8 cellular contexts compared by ENCODE assay signal in genomic region chr17:3845361-3845753, GRCh38. TPM values are rescaled to one million over a fixed set of nuclear protein-coding genes. Genes with fewer than 3 reads are reported as not detected.
A peak's percentile ranks its signal among the peaks of the same experiment; 100 is the strongest.
DNase-seq lines count a peak whose midpoint lies in the region; ATAC-seq and TF ChIP-seq lines count a peak whose summit lies in the region.

No MANE protein-coding gene starts in this region.

- H3K9ac ChIP-seq in Loucy (ENCODE audit: low read depth, low read length, poor library complexity, severe bottlenecking): peak overlapping the region; percentile 95

- H3K27me3 ChIP-seq in BJ (ENCODE audit: control insufficient read depth, insufficient read depth, low read length): peaks cover 2% of the 10 kb centered on the region; the same call in 1 of the 2 replicates
- no peaks in the 10 kb centered on the region for H3K27me3 ChIP-seq in Loucy (ENCODE audit: insufficient read depth, low read length, poor library complexity, severe bottlenecking)
- H3K27me3 ChIP-seq in foreskin keratinocyte: no peaks in the 10 kb centered on the region
- H3K27me3 ChIP-seq in ovary: no peaks in the 10 kb centered on the region
- H3K27me3 ChIP-seq in aorta (ENCODE audit: control insufficient read depth in 1 of 2, insufficient read depth in 2 of 2, low read length in 1 of 2): no peaks in the 10 kb centered on the region

- H3K27ac ChIP-seq in foreskin keratinocyte (peak overlapping the region; percentile 74), ovary (peak overlapping the region; percentile 59 to 70), aorta (ENCODE audit: low read depth in 1 of 2, low read length in 2 of 2) (no peak overlapping the region)

- peaks cover 2% of the 10 kb centered on the region for H3K36me3 ChIP-seq in BJ (ENCODE audit: control insufficient read depth, insufficient read depth, low read length)
- H3K36me3 ChIP-seq in Loucy (ENCODE audit: insufficient read depth, low read length): peaks cover 9% of the 10 kb centered on the region; the same call in 1 of the 2 replicates
- H3K36me3 ChIP-seq in ovary: no peaks in the 10 kb centered on the region
- H3K36me3 ChIP-seq in aorta (ENCODE audit: control insufficient read depth in 1 of 2, insufficient read depth in 2 of 2, low read length in 1 of 2): no peaks in the 10 kb centered on the region

- H3F3A ChIP-seq in Loucy (ENCODE audit: low read depth): no peaks in the 10 kb centered on the region

- H3K4me2 ChIP-seq in Loucy (ENCODE audit: low read depth, low read length, poor library complexity, severe bottlenecking): peak overlapping the region; percentile 90

- POLR2A ChIA-PET in BJ (lab: Charles Lee): no interaction called here

- peaks cover 40% of the 10 kb centered on the region for H3K4me1 ChIP-seq in Loucy (ENCODE audit: insufficient read depth, low read length, poor library complexity, severe bottlenecking)
- no peaks in the 10 kb centered on the region for H3K4me1 ChIP-seq in foreskin keratinocyte
- no peaks in the 10 kb centered on the region for H3K4me1 ChIP-seq in ovary (ENCODE audit: insufficient read depth)
- no peaks in the 10 kb centered on the region for H3K4me1 ChIP-seq in aorta (ENCODE audit: control insufficient read depth in 1 of 2, insufficient read depth in 2 of 2, low read length in 2 of 2)

- peak overlapping the region; percentile 98 for H3K4me3 ChIP-seq in BJ (ENCODE audit: low read depth, low read length)
- H3K4me3 ChIP-seq in Loucy (ENCODE audit: low read length, poor library complexity, severe bottlenecking): peak overlapping the region; percentile 98
- peak overlapping the region; percentile 100 for H3K4me3 ChIP-seq in ovary
- H3K4me3 ChIP-seq in aorta (ENCODE audit: low read length in 2 of 2): peak overlapping the region; percentile 92

- H3K9me3 ChIP-seq in Loucy (ENCODE audit: insufficient read depth, low read depth, low read length) (no peaks in the 10 kb centered on the region), ovary (no peaks in the 10 kb centered on the region), aorta (ENCODE audit: control insufficient read depth, low read length) (no peaks in the 10 kb centered on the region)

- H2AFZ ChIP-seq in Loucy (ENCODE audit: low read length): peak overlapping the region; percentile 99

- TF ChIP-seq EP300 in ovary (IDR thresholded peaks at IDR 0.05): no peak

- no peak for TF ChIP-seq CTCF in BJ (IDR thresholded peaks at IDR 0.05; ENCODE audit: insufficient read depth, low read depth, low read length)
- TF ChIP-seq CTCF in Loucy (conservative IDR thresholded peaks at IDR 0.05; ENCODE audit: low read length): no peak
- no peak for TF ChIP-seq CTCF in foreskin keratinocyte (conservative IDR thresholded peaks at IDR 0.05)
- TF ChIP-seq CTCF in ovary (IDR thresholded peaks at IDR 0.05): no peak

- no peak for DNase-seq in BJ (ENCODE audit: low read depth)
- peak; percentile 17 for DNase-seq in activated T-cell treated with anti-CD3 and anti-CD28 coated beads for 4 hours
- peak in 1 of 2 donors; percentile 17 for DNase-seq in foreskin keratinocyte
- DNase-seq in ovary: no peak
- DNase-seq in aorta: peak in 1 of 2 donors; percentile 73

- ATAC-seq in GM21423 (IDR thresholded peaks at IDR 0.05; ENCODE audit: unreplicated experiment) (peak; percentile 8), foreskin keratinocyte (peak; percentile 11), aorta (ENCODE audit: low FRiP score) (peak; percentile 37), GM18519 (IDR thresholded peaks at IDR 0.05; ENCODE audit: low FRiP score, unreplicated experiment) (no peak)

- H3K79me2 ChIP-seq in Loucy (ENCODE audit: insufficient read depth, low read length): peaks cover 55% of the 10 kb centered on the region

- intact Hi-C loops in ovary (cut with DNase I) (loop anchor here in 2 of 4 donors (5.0 kb wide), 2 partner anchors 93 to 108 kb away; no protein-coding TSS in a partner anchor), aorta (cut with DNase I) (loop anchor here in 1 of 2 donors (10.0 kb wide), 1 partner anchor 111 kb away; no protein-coding TSS in a partner anchor)

- CTCF ChIA-PET in BJ (lab: Yijun Ruan, JAX): interaction anchor here (0.5 to 6.2 kb wide), 14 partner anchors 8 to 1385 kb away, joined by 3 to 57 read pairs (median 8); partner anchors contain the start of gene HASPIN

- peaks cover 31% of the 10 kb centered on the region for H4K20me1 ChIP-seq in Loucy (ENCODE audit: insufficient read depth, low read length, poor library complexity, severe bottlenecking)

- no peak for TF ChIP-seq POLR2A in ovary (IDR thresholded peaks at IDR 0.05)

- WGBS in ovary, 3 donors: 0 to 1% (median 1%) methylated on average over 11 of the region's 11 CpGs
- WGBS in aorta, 2 donors: 0 to 1% methylated on average over 11 of the region's 11 CpGs

- no peaks in the 10 kb centered on the region for H3K9me2 ChIP-seq in Loucy (replicated peaks; ENCODE audit: low read depth, low read length)

RNA-seq across cellular contexts. Expression of gene NCBP3, which starts 0.7 kb away (rescaled TPM):
- polyA plus RNA-seq in BJ (2011; rRNA removed) (9.7 and 19.3 TPM in 2 replicates), foreskin keratinocyte (11.2 and 12.8 TPM in 2 replicates), ovary (10 to 100 TPM; 17.7 to 38.9 TPM), aorta (10 to 100 TPM in 1 of 2 donors, 1 to 10 TPM in 1; 6.5 to 19.0 TPM)
- 5.6 and 8.0 TPM in 2 replicates for polyA minus RNA-seq in BJ (2011; rRNA and poly(A)+ RNA removed)
- total RNA-seq in foreskin keratinocyte (23.6 and 25.3 TPM in 2 replicates), ovary (10 to 100 TPM; 15.7 to 43.2 (median 37.6) TPM), aorta (10 to 100 TPM; 28.2 to 36.9 TPM)

RNA-seq across cellular contexts. Expression of gene ITGAE, which starts 44.4 kb away (rescaled TPM):
- polyA plus RNA-seq in BJ (2011; rRNA removed) (69.9 and 96.3 TPM in 2 replicates), foreskin keratinocyte (52.8 and 66.2 TPM in 2 replicates), ovary (10 to 100 TPM; 21.6 to 27.0 TPM), aorta (10 to 100 TPM; 35.4 to 57.0 TPM)
- polyA minus RNA-seq in BJ (2011; rRNA and poly(A)+ RNA removed): 4.1 and 4.4 TPM in 2 replicates
- total RNA-seq in foreskin keratinocyte (30.9 and 38.5 TPM in 2 replicates), ovary (10 to 100 TPM; 13.3 to 22.3 (median 16.5) TPM), aorta (10 to 100 TPM; 16.0 to 20.5 TPM)

RNA-seq across cellular contexts. Expression of gene CAMKK1, which starts 47.5 kb away (rescaled TPM):
- 4.6 and 6.1 TPM in 2 replicates for polyA plus RNA-seq in BJ (2011; rRNA removed)
- 5.9 and 7.0 TPM in 2 replicates for polyA minus RNA-seq in BJ (2011; rRNA and poly(A)+ RNA removed)
- total RNA-seq in foreskin keratinocyte: 2.3 and 2.4 TPM in 2 replicates
- polyA plus RNA-seq in foreskin keratinocyte: 1.6 and 1.8 TPM in 2 replicates
- 10 to 100 TPM in 3 of 7 donors, 1 to 10 TPM in 4; 4.7 to 15.1 (median 9.8) TPM for total RNA-seq in ovary
- 1 to 10 TPM; 2.8 to 4.6 TPM for polyA plus RNA-seq in ovary
- 10 to 100 TPM in 1 of 2 donors, 1 to 10 TPM in 1; 5.1 to 11.2 TPM for total RNA-seq in aorta
- 1 to 10 TPM; 1.6 to 4.2 TPM for polyA plus RNA-seq in aorta

Comparison
In these comparisons a context has a peak if more than half of its experiments do, and no peak if none do; other contexts are left out.
1. H3K27ac ChIP-seq: peak in foreskin keratinocyte (single experiment) and ovary (2 of 2); none in aorta (0 of 2).
2. Peak in every context shown above with its lines, with median percentiles within 50 percentile points of each other: H3K4me3 ChIP-seq.